Comparison of ENCODE assay signal across 27 cellular contexts in the genomic region with DNA sequence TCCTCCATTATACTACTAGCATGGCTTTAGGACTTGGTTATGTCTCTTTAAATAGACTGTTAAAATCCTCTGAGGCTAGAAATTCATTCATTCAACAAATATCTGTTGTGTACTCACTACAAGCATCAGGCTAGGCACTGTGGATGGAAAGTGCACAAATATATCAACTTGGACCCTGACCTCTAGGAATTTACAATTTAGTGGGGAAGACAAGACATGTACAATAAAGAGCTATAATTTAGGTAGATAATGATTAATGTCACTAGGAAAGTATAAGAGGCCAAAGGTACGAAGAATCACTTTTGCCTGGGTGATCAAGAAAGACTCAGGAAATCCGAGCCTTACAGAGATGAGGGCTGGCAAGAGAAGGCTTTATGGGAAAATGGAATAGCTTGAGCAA.
"Had no signal": no experiment of that assay in that cellular context is flagged by ENCODE, and none has a peak within 500 bp of the region (broad histone marks: within the 10 kb centered on the region; RNA-seq: fewer than 3 reads in every experiment).

No MANE protein-coding gene starts in this region.

- H3K4me1 ChIP-seq: stomach, suprapubic skin, testis, thyroid gland, tibial artery, tibial nerve, transverse colon, upper lobe of left lung, upper lobe of right lung, uterus, vagina had no signal

- ATAC-seq: stimulated activated effector memory CD8-positive, alpha-beta T cell treated with anti-CD3 and anti-CD28 coated beads, Interleukin-12 subunit alpha, Interleukin-12 subunit beta, amount 100 ng/mL, for 72 hours; stimulated activated memory B cell treated with anti-CD40 and anti-IgM and Interleukin-4, amounts not matched to agents 10 μg/mL and 1 μg/mL and 100 μg/mL, for 72 hours; stimulated activated naive B cell treated with anti-CD40 and anti-IgM and Interleukin-4, amounts not matched to agents 10 μg/mL and 1 μg/mL and 100 μg/mL, for 72 hours; stimulated activated naive CD8-positive, alpha-beta T cell treated with anti-CD3 and anti-CD28 coated beads, Interleukin-15, amount 100 ng/mL, for 72 hours; stimulated activated naive CD8-positive, alpha-beta T cell treated with anti-CD3 and anti-CD28 coated beads, Interleukin-15, Interleukin-2, amounts not matched to agents 100 U/mL and 50 U/mL, for 24 hours; upper lobe of right lung had no signal

- H3K27ac ChIP-seq: stomach, suprapubic skin, testis, thoracic aorta, thyroid gland, tibial artery, tibial nerve, transverse colon, upper lobe of left lung, upper lobe of right lung, uterus, vagina had no signal

- H3K27me3 ChIP-seq: suprapubic skin, testis, thyroid gland, tibial artery, tibial nerve, transverse colon, upper lobe of left lung, upper lobe of right lung, uterus, vagina had no signal

- DNase-seq: stimulated activated CD4-positive, alpha-beta T cell treated with anti-CD3 and anti-CD28 coated beads, Interleukin-2, amount 100 ng/mL, for 48 hours; stimulated activated CD4-positive, alpha-beta T cell treated with anti-CD3 and anti-CD28 coated beads, Interleukin-4, amount 100 ng/mL, for 1 hour; stimulated activated CD4-positive, alpha-beta T cell treated with anti-CD3 and anti-CD28 coated beads, Interleukin-4, amount 100 ng/mL, for 24 hours; stimulated activated CD4-positive, alpha-beta T cell treated with anti-CD3 and anti-CD28 coated beads, Interleukin-4, amount 100 ng/mL, for 4 hours; stimulated activated CD8-positive, alpha-beta memory T cell treated with anti-CD3 and anti-CD28 coated beads, Interleukin-4, amount 100 ng/mL, for 48 hours; stimulated activated naive B cell treated with anti-CD40 and anti-IgM and Interleukin-4, amounts not matched to agents 10 μg/mL and 1 μg/mL and 100 μg/mL, for 72 hours; stimulated activated naive CD4-positive, alpha-beta T cell; stimulated activated naive CD4-positive, alpha-beta T cell treated with Interleukin-2 at 50 U/mL for 16 hours; stimulated activated naive CD8-positive, alpha-beta T cell treated with anti-CD3 and anti-CD28 coated beads, Interleukin-15, amount 100 ng/mL, for 72 hours; stimulated activated naive CD8-positive, alpha-beta T cell treated with anti-CD3 and anti-CD28 coated beads, Interleukin-15, Interleukin-2, amounts not matched to agents 100 U/mL and 50 U/mL, for 24 hours; stomach; substantia nigra; testis; thyroid gland; tibial artery; transverse colon; trophoblast cell; upper lobe of left lung; upper lobe of right lung; uterus had no signal

- FAIRE-seq: urothelium cell line had no signal

- H3K9me3 ChIP-seq: stomach, suprapubic skin, testis, thoracic aorta, thyroid gland, tibial artery, tibial nerve, transverse colon, upper lobe of left lung, upper lobe of right lung, uterus, vagina had no signal

- H3K4me3 ChIP-seq: stomach, suprapubic skin, testis, thoracic aorta, thyroid gland, tibial artery, tibial nerve, transverse colon, upper lobe of left lung, upper lobe of right lung, uterus, vagina had no signal

- H3K36me3 ChIP-seq: stomach, suprapubic skin, thoracic aorta, thyroid gland, tibial artery, tibial nerve, transverse colon, upper lobe of left lung, upper lobe of right lung, uterus, vagina had no signal
